21 cellular contexts compared by ENCODE assay signal in the genomic region with DNA sequence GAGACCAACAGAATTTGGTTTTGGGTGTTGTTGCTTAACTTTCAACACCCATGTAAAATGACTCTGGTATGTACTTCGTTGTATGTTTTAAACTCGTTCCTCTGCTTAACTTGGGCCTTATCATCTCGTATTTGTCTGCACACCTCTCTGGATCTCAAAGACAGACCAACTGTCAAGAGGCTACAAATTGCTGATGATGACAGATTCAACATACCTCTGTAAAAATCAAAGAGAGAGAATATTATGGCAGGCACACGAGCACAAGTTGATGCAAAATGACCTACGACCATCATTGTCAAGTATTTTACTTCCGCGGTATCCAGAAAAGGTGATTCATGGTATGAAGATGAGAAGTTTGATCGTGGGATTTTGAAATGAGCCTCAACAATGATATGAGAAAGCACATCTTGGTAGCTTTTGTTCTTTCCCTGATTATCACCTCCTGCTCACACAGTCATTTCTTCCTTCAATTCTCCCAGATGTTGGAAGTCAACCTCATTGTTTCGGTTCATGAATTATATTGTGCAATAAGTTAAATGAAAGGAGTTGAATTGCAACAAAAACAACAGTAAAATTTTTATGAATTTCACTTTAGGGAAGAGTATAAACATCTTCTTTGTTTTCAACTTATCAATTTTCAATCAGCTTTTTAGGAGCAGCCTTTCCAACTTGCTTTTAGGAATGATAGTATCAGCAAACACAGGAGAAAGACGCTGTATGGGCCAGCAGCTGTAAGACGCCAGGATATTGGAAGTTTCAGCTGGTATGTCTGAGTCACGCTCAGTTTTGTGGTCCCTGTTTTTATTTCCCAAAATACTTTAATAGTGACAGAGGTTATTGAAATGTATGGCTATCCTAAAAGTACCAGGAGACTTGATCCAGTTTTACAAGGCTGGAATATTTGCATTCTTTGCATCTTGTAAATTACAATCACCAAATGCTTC.
DNase-seq lines count a peak whose midpoint lies in the region; ATAC-seq, FAIRE-seq and TF ChIP-seq lines count a peak whose summit lies in the region.
"Had no signal": no experiment of that assay in that cellular context is flagged by ENCODE, and none has a peak within 500 bp of the region (broad histone marks: within the 10 kb centered on the region; RNA-seq: fewer than 3 reads in every experiment).

No MANE protein-coding gene starts in this region.

- H3K27me3 ChIP-seq in breast epithelium, result no peaks in the 10 kb centered on the region
- no peaks in the 10 kb centered on the region for H3K27me3 ChIP-seq in endothelial cell of umbilical vein (ENCODE audit: control insufficient read depth in 2 of 2, insufficient read depth in 2 of 2, low read length in 2 of 2)
- H3K27me3 ChIP-seq in upper lobe of left lung, result no peaks in the 10 kb centered on the region

- H3K9me3 Mint-ChIP-seq in MCF 10A (ENCODE audit: unreplicated experiment), result no peaks in the 10 kb centered on the region
- H3K9me3 Mint-ChIP-seq in stimulated activated naive B cell treated with anti-CD40 and anti-IgM and Interleukin-4, amounts not matched to agents 10 μg/mL and 1 μg/mL and 100 μg/mL, for 72 hours, result no peaks in the 10 kb centered on the region

- no peaks in the 10 kb centered on the region for H3K36me3 Mint-ChIP-seq in MCF 10A (ENCODE audit: insufficient read depth, unreplicated experiment)
- H3K36me3 Mint-ChIP-seq in stimulated activated naive B cell treated with anti-CD40 and anti-IgM and Interleukin-4, amounts not matched to agents 10 μg/mL and 1 μg/mL and 100 μg/mL, for 72 hours, result no peaks in the 10 kb centered on the region
- H3K36me3 Mint-ChIP-seq: IgD-negative memory B cell had no signal

- BruUV-seq in MCF 10A (replicated peaks; lab: Mats Ljungman, UMichigan) (no TSS peak), endothelial cell of umbilical vein (replicated peaks; lab: Mats Ljungman, UMichigan) (no TSS peak)

- H4K20me1 ChIP-seq in endothelial cell of umbilical vein (replicated peaks; ENCODE audit: control insufficient read depth, extremely low read depth, insufficient read depth, low read length), result no peaks in the 10 kb centered on the region

- H3K9me1 ChIP-seq in endothelial cell of umbilical vein (replicated peaks; ENCODE audit: control insufficient read depth, extremely low read depth, insufficient read depth, low read length), result no peaks in the 10 kb centered on the region

- no peak overlapping the region for H3K4me3 Mint-ChIP-seq in MCF 10A (ENCODE audit: unreplicated experiment)
- no peak overlapping the region for H3K4me3 Mint-ChIP-seq in stimulated activated naive B cell treated with anti-CD40 and anti-IgM and Interleukin-4, amounts not matched to agents 10 μg/mL and 1 μg/mL and 100 μg/mL, for 72 hours
- H3K4me3 Mint-ChIP-seq: IgD-negative memory B cell had no signal

- H3K27ac ChIP-seq in breast epithelium (no peak overlapping the region), endothelial cell of umbilical vein (ENCODE audit: insufficient read depth, low read depth, low read length) (no peak overlapping the region), upper lobe of left lung (peak overlapping the region in 1 of 4 donors; percentile 18)
- H3K27ac ChIP-seq: RWPE1, SJSA1 had no signal

- H3K27me3 Mint-ChIP-seq in MCF 10A (ENCODE audit: insufficient read depth, unreplicated experiment), result no peaks in the 10 kb centered on the region
- H3K27me3 Mint-ChIP-seq in stimulated activated naive B cell treated with anti-CD40 and anti-IgM and Interleukin-4, amounts not matched to agents 10 μg/mL and 1 μg/mL and 100 μg/mL, for 72 hours, result no peaks in the 10 kb centered on the region
- H3K27me3 Mint-ChIP-seq: IgD-negative memory B cell had no signal

- no peak overlapping the region for H3K4me2 ChIP-seq in endothelial cell of umbilical vein (ENCODE audit: insufficient read depth, low read length)

- ATAC-seq in upper lobe of left lung (ENCODE audit: low FRiP score in 2 of 2), result no peak
- no peak for ATAC-seq in HG02763 (IDR thresholded peaks at IDR 0.05; ENCODE audit: unreplicated experiment)
- no peak for ATAC-seq in stimulated activated naive B cell treated with anti-CD40 and anti-IgM and Interleukin-4, amounts not matched to agents 10 μg/mL and 1 μg/mL and 100 μg/mL, for 72 hours (replicated peaks)

- no peak overlapping the region for H2AFZ ChIP-seq in endothelial cell of umbilical vein (ENCODE audit: low read depth, low read length)

- H3K4me3 ChIP-seq in breast epithelium (no peak overlapping the region), endothelial cell of umbilical vein (replicated peaks in 1 of 3; ENCODE audit: insufficient read depth in 1 of 3, low read depth in 1 of 3, low read length in 3 of 3) (no peak overlapping the region), upper lobe of left lung (no peak overlapping the region)
- H3K4me3 ChIP-seq: SJSA1 had no signal

- 80% methylated on average over 12 of the region's 12 CpGs for WGBS in upper lobe of left lung, 2 donors

- H3K36me3 ChIP-seq in breast epithelium (no peaks in the 10 kb centered on the region), endothelial cell of umbilical vein (ENCODE audit: control insufficient read depth in 2 of 2, extremely low read depth in 1 of 2, insufficient read depth in 2 of 2, low read length in 2 of 2) (no peaks in the 10 kb centered on the region), upper lobe of left lung (no peaks in the 10 kb centered on the region)
- H3K36me3 ChIP-seq: SJSA1 had no signal

- TF ChIP-seq CTCF in MCF 10A (IDR thresholded peaks at IDR 0.05; ENCODE audit: unreplicated experiment) (no peak), breast epithelium (IDR thresholded peaks at IDR 0.05) (no peak), endothelial cell of umbilical vein (IDR thresholded peaks at IDR 0.05; ENCODE audit: extremely low read depth in 1 of 2, insufficient read depth in 1 of 2, low read depth in 1 of 2, low read length in 2 of 2) (no peak), upper lobe of left lung (IDR thresholded peaks at IDR 0.05) (no peak)

- CTCF ChIA-PET in MCF 10A (lab: Yijun Ruan, JAX), result no interaction called here
- CTCF ChIA-PET in endothelial cell of umbilical vein (lab: Charles Lee), result no interaction called here

- dilution Hi-C loops in endothelial cell of umbilical vein (cut with MboI; ENCODE audit: extremely low pct_ligation_motif_present, low sequenced_read_pairs), result no loop called here

- H3K9me3 ChIP-seq in breast epithelium (no peaks in the 10 kb centered on the region), endothelial cell of umbilical vein (replicated peaks; ENCODE audit: control insufficient read depth, insufficient read depth, low read length) (no peaks in the 10 kb centered on the region), upper lobe of left lung (no peaks in the 10 kb centered on the region)
- H3K9me3 ChIP-seq: SJSA1 had no signal

- H3K4me1 Mint-ChIP-seq in MCF 10A (ENCODE audit: insufficient read depth, unreplicated experiment), result peaks cover 6% of the 10 kb centered on the region
- H3K4me1 Mint-ChIP-seq in stimulated activated naive B cell treated with anti-CD40 and anti-IgM and Interleukin-4, amounts not matched to agents 10 μg/mL and 1 μg/mL and 100 μg/mL, for 72 hours, result no peaks in the 10 kb centered on the region
- H3K4me1 Mint-ChIP-seq: IgD-negative memory B cell had no signal

- TF ChIP-seq POLR2A in breast epithelium (IDR thresholded peaks at IDR 0.05) (no peak), endothelial cell of umbilical vein (IDR thresholded peaks at IDR 0.05; ENCODE audit: low read depth, low read length) (no peak), upper lobe of left lung (IDR thresholded peaks at IDR 0.05) (no peak)

- no peaks in the 10 kb centered on the region for H3K4me1 ChIP-seq in breast epithelium
- no peaks in the 10 kb centered on the region for H3K4me1 ChIP-seq in endothelial cell of umbilical vein (ENCODE audit: control insufficient read depth, extremely low read depth, insufficient read depth, low read length)
- H3K4me1 ChIP-seq in upper lobe of left lung, result peaks cover 0 to 6% (median 1%) of the 10 kb centered on the region in 4 donors
- H3K4me1 ChIP-seq: SJSA1 had no signal

- TF ChIP-seq EP300 in upper lobe of left lung (IDR thresholded peaks at IDR 0.05), result no peak

- H3K27ac Mint-ChIP-seq in MCF 10A (ENCODE audit: low read depth, unreplicated experiment), result no peak overlapping the region
- no peak overlapping the region for H3K27ac Mint-ChIP-seq in stimulated activated naive B cell treated with anti-CD40 and anti-IgM and Interleukin-4, amounts not matched to agents 10 μg/mL and 1 μg/mL and 100 μg/mL, for 72 hours
- H3K27ac Mint-ChIP-seq: IgD-negative memory B cell had no signal

- peak; percentile 8 for DNase-seq in MCF 10A (ENCODE audit: unreplicated experiment)
- no peak for DNase-seq in breast epithelium (ENCODE audit: low spot score in 2 of 2)
- peak; percentile 18 for DNase-seq in LHCN-M2 (ENCODE audit: low read depth)
- DNase-seq in endothelial cell of umbilical vein (ENCODE audit: low read depth, low spot score), result peak; percentile 25
- no peak for DNase-seq in upper lobe of left lung
- DNase-seq in stimulated activated naive B cell treated with anti-CD40 and anti-IgM and Interleukin-4, amounts not matched to agents 10 μg/mL and 1 μg/mL and 100 μg/mL, for 72 hours, result no peak
- no peak for DNase-seq in HTR-8/SVneo (ENCODE audit: insufficient read length, low spot score)
- DNase-seq: 8988T, Calu3, GF-D8, NCI-H1048, NCI-H146, NCI-H2107, NCI-H345, NCI-H526 treated with DMSO at 0.1 percent for 48 hours, OCI-M1 had no signal

- intact Hi-C loops in MCF 10A (cut with micrococcal nuclease) (no loop called here), breast epithelium (cut with DNase I; ENCODE audit: low total_unique reads) (no loop called here), endothelial cell of umbilical vein (cut with micrococcal nuclease) (no loop called here)

- H3K79me2 ChIP-seq in endothelial cell of umbilical vein (ENCODE audit: control insufficient read depth, insufficient read depth, low read length), result no peaks in the 10 kb centered on the region

- FAIRE-seq in endothelial cell of umbilical vein (lab: Jason Lieb, UNC) (peak; percentile 62), HTR-8/SVneo (lab: Jason Lieb, UNC) (no peak)
- FAIRE-seq: H1 had no signal

- POLR2A ChIA-PET in MCF 10A (lab: Yijun Ruan, JAX) (no interaction called here), endothelial cell of umbilical vein (lab: Charles Lee) (no interaction called here)

- H3K9ac ChIP-seq in endothelial cell of umbilical vein (replicated peaks; ENCODE audit: extremely low read depth, insufficient read depth, low read length), result no peak overlapping the region

TF ChIP-seq in endothelial cell of umbilical vein, 7 proteins besides CTCF, POLR2A, EP300 and RAD21 (continues in another document):
- TF ChIP-seq JUN (IDR thresholded peaks at IDR 0.05; ENCODE audit: borderline replicate concordance, insufficient read depth, insufficient read length, low read depth) (no peak), GATA2 (IDR thresholded peaks at IDR 0.05; ENCODE audit: insufficient read depth, insufficient read length, low read depth, low read length) (no peak), MAX (IDR thresholded peaks at IDR 0.05; ENCODE audit: insufficient read depth, insufficient read length) (no peak), FOS (IDR thresholded peaks at IDR 0.05; ENCODE audit: borderline replicate concordance, insufficient read depth, low read length) (no peak), MYC (IDR thresholded peaks at IDR 0.05; ENCODE audit: low read depth, low read length) (no peak)

Comparison
In these comparisons a context has a peak if more than half of its experiments do, and no peak if none do; other contexts are left out.
1. DNase-seq: peak in MCF 10A (single experiment), LHCN-M2 (single experiment) and endothelial cell of umbilical vein (single experiment); none in breast epithelium (0 of 2), upper lobe of left lung (0 of 2), stimulated activated naive B cell treated with anti-CD40 and anti-IgM and Interleukin-4, amounts not matched to agents 10 μg/mL and 1 μg/mL and 100 μg/mL, for 72 hours (single experiment) and HTR-8/SVneo (single experiment).